In genomic region chr2:140943867-140944266, GRCh38 we compare ENCODE assay signal across 1 cellular context.
TF ChIP-seq lines count a peak whose summit lies in the region.

No MANE protein-coding gene starts in this region.

TF ChIP-seq in WTC11, 78 proteins besides CTCF, POLR2A, EP300 and RAD21 (continued from another document):
- TF ChIP-seq ZNF219 (CRISPR knock-in tag; IDR thresholded peaks at IDR 0.05; ENCODE audit: borderline replicate concordance) (no peak), SP1 (CRISPR knock-in tag; conservative IDR thresholded peaks at IDR 0.05) (no peak), PRRX2 (CRISPR knock-in tag; IDR thresholded peaks at IDR 0.05) (no peak), ELF4 (CRISPR knock-in tag; IDR thresholded peaks at IDR 0.05; ENCODE audit: low read depth) (no peak)
